ENCODE assay signal across 1 cellular context in the genomic region with DNA sequence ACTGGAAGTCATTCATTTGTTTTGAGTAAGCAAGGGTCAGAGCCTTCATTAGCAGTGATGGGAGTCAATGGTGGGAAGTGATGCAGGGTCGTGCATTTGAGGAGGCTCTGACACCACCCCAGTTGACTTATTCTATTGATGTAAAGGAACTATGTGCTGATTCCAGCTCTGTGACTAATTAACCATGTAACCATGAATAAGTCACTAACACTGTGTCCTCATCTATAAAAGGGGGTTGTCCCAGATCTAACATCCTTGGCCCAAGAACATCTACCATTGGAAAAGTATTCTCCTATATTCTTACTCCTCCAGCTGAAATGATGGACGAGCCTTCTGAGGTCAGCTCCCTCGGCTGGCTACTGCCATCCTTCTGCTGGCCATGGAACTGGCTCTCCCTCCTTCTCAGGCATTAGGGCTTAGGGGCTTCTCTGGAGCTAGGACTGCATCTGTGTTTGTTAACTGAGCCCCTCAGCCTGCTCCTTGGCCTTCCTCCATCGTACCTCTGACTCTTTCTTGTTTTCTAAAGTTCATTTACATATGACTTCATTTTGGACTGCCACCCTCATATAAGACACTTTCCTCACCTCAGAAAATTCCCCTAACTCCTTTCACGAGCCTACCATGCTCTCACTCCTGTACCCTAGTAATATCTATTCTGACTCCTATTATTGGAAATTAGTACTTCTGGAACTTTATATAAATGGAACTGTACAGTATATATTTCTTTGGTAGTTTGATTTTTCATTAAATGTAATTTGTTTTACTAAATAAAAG.
TF ChIP-seq lines count a peak whose summit lies in the region.

No MANE protein-coding gene starts in this region.

TF ChIP-seq in H1, 55 proteins besides CTCF, POLR2A, EP300 and RAD21:
- TF ChIP-seq TAF7 (optimal IDR thresholded peaks at IDR 0.05; ENCODE audit: borderline replicate concordance, low read depth, low read length) (no peak), HDAC2 (IDR thresholded peaks at IDR 0.05; ENCODE audit: borderline replicate concordance in 1 of 2, low read depth in 2 of 2, low read length in 2 of 2) (no peak), TBP (IDR thresholded peaks at IDR 0.05; ENCODE audit: low read depth, low read length) (no peak), RNF2 (IDR thresholded peaks at IDR 0.05; ENCODE audit: borderline replicate concordance, low read depth, low read length, missing control alignments, poor library complexity, severe bottlenecking) (no peak), CBX5 (IDR thresholded peaks at IDR 0.05; ENCODE audit: low read depth, low read length) (no peak), YY1 (IDR thresholded peaks at IDR 0.05; ENCODE audit: low read depth, low read length) (no peak), BACH1 (IDR thresholded peaks at IDR 0.05; ENCODE audit: low read length) (no peak), SP1 (IDR thresholded peaks at IDR 0.05; ENCODE audit: low read depth, low read length) (no peak), JUND (IDR thresholded peaks at IDR 0.05; ENCODE audit: low read length) (no peak), SIX5 (IDR thresholded peaks at IDR 0.05; ENCODE audit: low read depth, low read length) (no peak), GTF2F1 (IDR thresholded peaks at IDR 0.05; ENCODE audit: borderline replicate concordance, low read depth, low read length) (no peak), HDAC6 (IDR thresholded peaks at IDR 0.05; ENCODE audit: low read depth, low read length) (no peak), CTBP2 (IDR thresholded peaks at IDR 0.05; ENCODE audit: borderline replicate concordance, insufficient read depth, insufficient read length, low read length) (no peak), SP2 (IDR thresholded peaks at IDR 0.05; ENCODE audit: low read length) (no peak), PHF8 (conservative IDR thresholded peaks at IDR 0.05; ENCODE audit: low read depth, low read length) (no peak), BRCA1 (IDR thresholded peaks at IDR 0.05; ENCODE audit: low read depth, low read length) (no peak), CHD1 (IDR thresholded peaks at IDR 0.05; ENCODE audit: low read depth, low read length) (no peak)
- TF ChIP-seq, protein P1, sequence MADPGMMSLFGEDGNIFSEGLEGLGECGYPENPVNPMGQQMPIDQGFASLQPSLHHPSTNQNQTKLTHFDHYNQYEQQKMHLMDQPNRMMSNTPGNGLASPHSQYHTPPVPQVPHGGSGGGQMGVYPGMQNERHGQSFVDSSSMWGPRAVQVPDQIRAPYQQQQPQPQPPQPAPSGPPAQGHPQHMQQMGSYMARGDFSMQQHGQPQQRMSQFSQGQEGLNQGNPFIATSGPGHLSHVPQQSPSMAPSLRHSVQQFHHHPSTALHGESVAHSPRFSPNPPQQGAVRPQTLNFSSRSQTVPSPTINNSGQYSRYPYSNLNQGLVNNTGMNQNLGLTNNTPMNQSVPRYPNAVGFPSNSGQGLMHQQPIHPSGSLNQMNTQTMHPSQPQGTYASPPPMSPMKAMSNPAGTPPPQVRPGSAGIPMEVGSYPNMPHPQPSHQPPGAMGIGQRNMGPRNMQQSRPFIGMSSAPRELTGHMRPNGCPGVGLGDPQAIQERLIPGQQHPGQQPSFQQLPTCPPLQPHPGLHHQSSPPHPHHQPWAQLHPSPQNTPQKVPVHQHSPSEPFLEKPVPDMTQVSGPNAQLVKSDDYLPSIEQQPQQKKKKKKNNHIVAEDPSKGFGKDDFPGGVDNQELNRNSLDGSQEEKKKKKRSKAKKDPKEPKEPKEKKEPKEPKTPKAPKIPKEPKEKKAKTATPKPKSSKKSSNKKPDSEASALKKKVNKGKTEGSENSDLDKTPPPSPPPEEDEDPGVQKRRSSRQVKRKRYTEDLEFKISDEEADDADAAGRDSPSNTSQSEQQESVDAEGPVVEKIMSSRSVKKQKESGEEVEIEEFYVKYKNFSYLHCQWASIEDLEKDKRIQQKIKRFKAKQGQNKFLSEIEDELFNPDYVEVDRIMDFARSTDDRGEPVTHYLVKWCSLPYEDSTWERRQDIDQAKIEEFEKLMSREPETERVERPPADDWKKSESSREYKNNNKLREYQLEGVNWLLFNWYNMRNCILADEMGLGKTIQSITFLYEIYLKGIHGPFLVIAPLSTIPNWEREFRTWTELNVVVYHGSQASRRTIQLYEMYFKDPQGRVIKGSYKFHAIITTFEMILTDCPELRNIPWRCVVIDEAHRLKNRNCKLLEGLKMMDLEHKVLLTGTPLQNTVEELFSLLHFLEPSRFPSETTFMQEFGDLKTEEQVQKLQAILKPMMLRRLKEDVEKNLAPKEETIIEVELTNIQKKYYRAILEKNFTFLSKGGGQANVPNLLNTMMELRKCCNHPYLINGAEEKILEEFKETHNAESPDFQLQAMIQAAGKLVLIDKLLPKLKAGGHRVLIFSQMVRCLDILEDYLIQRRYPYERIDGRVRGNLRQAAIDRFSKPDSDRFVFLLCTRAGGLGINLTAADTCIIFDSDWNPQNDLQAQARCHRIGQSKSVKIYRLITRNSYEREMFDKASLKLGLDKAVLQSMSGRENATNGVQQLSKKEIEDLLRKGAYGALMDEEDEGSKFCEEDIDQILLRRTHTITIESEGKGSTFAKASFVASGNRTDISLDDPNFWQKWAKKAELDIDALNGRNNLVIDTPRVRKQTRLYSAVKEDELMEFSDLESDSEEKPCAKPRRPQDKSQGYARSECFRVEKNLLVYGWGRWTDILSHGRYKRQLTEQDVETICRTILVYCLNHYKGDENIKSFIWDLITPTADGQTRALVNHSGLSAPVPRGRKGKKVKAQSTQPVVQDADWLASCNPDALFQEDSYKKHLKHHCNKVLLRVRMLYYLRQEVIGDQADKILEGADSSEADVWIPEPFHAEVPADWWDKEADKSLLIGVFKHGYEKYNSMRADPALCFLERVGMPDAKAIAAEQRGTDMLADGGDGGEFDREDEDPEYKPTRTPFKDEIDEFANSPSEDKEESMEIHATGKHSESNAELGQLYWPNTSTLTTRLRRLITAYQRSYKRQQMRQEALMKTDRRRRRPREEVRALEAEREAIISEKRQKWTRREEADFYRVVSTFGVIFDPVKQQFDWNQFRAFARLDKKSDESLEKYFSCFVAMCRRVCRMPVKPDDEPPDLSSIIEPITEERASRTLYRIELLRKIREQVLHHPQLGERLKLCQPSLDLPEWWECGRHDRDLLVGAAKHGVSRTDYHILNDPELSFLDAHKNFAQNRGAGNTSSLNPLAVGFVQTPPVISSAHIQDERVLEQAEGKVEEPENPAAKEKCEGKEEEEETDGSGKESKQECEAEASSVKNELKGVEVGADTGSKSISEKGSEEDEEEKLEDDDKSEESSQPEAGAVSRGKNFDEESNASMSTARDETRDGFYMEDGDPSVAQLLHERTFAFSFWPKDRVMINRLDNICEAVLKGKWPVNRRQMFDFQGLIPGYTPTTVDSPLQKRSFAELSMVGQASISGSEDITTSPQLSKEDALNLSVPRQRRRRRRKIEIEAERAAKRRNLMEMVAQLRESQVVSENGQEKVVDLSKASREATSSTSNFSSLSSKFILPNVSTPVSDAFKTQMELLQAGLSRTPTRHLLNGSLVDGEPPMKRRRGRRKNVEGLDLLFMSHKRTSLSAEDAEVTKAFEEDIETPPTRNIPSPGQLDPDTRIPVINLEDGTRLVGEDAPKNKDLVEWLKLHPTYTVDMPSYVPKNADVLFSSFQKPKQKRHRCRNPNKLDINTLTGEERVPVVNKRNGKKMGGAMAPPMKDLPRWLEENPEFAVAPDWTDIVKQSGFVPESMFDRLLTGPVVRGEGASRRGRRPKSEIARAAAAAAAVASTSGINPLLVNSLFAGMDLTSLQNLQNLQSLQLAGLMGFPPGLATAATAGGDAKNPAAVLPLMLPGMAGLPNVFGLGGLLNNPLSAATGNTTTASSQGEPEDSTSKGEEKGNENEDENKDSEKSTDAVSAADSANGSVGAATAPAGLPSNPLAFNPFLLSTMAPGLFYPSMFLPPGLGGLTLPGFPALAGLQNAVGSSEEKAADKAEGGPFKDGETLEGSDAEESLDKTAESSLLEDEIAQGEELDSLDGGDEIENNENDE (IDR thresholded peaks at IDR 0.05; ENCODE audit: insufficient replicate concordance, low read length): no peak
- TF ChIP-seq, protein P2, sequence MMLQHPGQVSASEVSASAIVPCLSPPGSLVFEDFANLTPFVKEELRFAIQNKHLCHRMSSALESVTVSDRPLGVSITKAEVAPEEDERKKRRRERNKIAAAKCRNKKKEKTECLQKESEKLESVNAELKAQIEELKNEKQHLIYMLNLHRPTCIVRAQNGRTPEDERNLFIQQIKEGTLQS (IDR thresholded peaks at IDR 0.05; ENCODE audit: insufficient read depth, low read depth, low read length): no peak
